In genomic region chr7:11082552-11083213, GRCh38 we compare ENCODE assay signal across 1 cellular context.
TF ChIP-seq lines count a peak whose summit lies in the region.

No MANE protein-coding gene starts in this region.

TF ChIP-seq in GM12878, 131 proteins besides CTCF, POLR2A, EP300 and RAD21:
- TF ChIP-seq PAX8 (IDR thresholded peaks at IDR 0.05) (no peak), MEF2B (IDR thresholded peaks at IDR 0.05; ENCODE audit: partially characterized antibody, poor library complexity, severe bottlenecking) (no peak), RUNX3 (IDR thresholded peaks at IDR 0.05; ENCODE audit: low read length) (no peak), SMARCA5 (IDR thresholded peaks at IDR 0.05) (no peak), WRNIP1 (IDR thresholded peaks at IDR 0.05; ENCODE audit: borderline replicate concordance, low read depth, low read length) (no peak)
